ENCODE assay signal across 1 cellular context in the genomic region with DNA sequence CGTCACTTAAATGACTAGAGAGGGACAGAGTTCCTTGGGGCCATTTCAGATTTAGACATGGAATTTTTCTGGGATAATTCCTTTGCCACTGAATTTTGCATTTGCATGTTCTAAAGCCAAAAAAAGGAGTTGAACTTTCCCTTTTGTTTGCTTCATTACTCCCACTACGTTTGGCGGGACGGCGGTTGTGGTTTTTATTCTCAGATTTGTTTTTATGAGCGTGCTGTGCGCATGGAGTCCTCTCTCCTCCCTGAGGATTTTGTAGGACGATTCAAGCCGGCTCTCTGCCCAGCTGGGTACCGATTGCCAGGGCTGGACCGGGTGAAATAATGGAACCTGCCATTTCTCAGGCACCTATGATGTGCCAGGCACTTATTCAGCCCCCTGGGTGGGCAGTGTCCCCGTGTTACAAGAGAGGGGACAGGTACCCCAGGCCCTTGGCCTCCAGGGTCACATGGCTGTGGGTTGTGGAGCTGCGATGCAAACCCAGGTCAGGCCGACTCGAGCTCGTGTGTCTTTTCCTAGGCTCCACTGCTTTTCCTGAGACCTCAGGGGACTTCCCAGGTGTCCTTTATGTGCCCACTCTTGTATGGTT.
TF ChIP-seq lines count a peak whose summit lies in the region.

No MANE protein-coding gene starts in this region.

TF ChIP-seq in HepG2, 621 proteins besides CTCF, POLR2A, EP300 and RAD21 (continued from another document):
- TF ChIP-seq, protein P1, sequence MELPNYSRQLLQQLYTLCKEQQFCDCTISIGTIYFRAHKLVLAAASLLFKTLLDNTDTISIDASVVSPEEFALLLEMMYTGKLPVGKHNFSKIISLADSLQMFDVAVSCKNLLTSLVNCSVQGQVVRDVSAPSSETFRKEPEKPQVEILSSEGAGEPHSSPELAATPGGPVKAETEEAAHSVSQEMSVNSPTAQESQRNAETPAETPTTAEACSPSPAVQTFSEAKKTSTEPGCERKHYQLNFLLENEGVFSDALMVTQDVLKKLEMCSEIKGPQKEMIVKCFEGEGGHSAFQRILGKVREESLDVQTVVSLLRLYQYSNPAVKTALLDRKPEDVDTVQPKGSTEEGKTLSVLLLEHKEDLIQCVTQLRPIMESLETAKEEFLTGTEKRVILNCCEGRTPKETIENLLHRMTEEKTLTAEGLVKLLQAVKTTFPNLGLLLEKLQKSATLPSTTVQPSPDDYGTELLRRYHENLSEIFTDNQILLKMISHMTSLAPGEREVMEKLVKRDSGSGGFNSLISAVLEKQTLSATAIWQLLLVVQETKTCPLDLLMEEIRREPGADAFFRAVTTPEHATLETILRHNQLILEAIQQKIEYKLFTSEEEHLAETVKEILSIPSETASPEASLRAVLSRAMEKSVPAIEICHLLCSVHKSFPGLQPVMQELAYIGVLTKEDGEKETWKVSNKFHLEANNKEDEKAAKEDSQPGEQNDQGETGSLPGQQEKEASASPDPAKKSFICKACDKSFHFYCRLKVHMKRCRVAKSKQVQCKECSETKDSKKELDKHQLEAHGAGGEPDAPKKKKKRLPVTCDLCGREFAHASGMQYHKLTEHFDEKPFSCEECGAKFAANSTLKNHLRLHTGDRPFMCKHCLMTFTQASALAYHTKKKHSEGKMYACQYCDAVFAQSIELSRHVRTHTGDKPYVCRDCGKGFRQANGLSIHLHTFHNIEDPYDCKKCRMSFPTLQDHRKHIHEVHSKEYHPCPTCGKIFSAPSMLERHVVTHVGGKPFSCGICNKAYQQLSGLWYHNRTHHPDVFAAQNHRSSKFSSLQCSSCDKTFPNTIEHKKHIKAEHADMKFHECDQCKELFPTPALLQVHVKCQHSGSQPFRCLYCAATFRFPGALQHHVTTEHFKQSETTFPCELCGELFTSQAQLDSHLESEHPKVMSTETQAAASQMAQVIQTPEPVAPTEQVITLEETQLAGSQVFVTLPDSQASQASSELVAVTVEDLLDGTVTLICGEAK (IDR thresholded peaks at IDR 0.05): no peak
- TF ChIP-seq, protein P1 (CRISPR knock-in tag; IDR thresholded peaks at IDR 0.05): 0 out of 2 replicates have a peak, but pooled peaks have one; percentile 26
